30 cellular contexts compared by ENCODE assay signal in genomic region chr14:40983604-40984003, GRCh38.
DNase-seq lines count a peak whose midpoint lies in the region; ATAC-seq and TF ChIP-seq lines count a peak whose summit lies in the region.
"Had no signal": no experiment of that assay in that cellular context is flagged by ENCODE, and none has a peak within 500 bp of the region (broad histone marks: within the 10 kb centered on the region; RNA-seq: fewer than 3 reads in every experiment).

No MANE protein-coding gene starts in this region.

- no peak overlapping the region for H4K91ac ChIP-seq in IMR-90 (ENCODE audit: insufficient read depth, low read depth, low read length)

- no peaks in the 10 kb centered on the region for H3K36me3 ChIP-seq in IMR-90 (ENCODE audit: control insufficient read depth, insufficient read depth, low read length)
- H3K36me3 ChIP-seq: BLaER1, colonic mucosa, HAP-1, right atrium auricular region, transverse colon had no signal

- POLR2A ChIA-PET in IMR-90 (lab: Charles Lee; ENCODE audit: unreplicated experiment), result no interaction called here

- CTCF ChIA-PET in IMR-90 (lab: Yijun Ruan, JAX), result no interaction called here

- peaks cover 0 to 13% of the 10 kb centered on the region in 2 donors for H3K9me3 Mint-ChIP-seq in stimulated activated naive CD8-positive, alpha-beta T cell treated with anti-CD3 and anti-CD28 coated beads, Interleukin-15, amount 100 ng/mL, for 72 hours
- H3K9me3 Mint-ChIP-seq in HFFc6, result peaks cover 43% of the 10 kb centered on the region

- H3K4me3 Mint-ChIP-seq in stimulated activated naive CD8-positive, alpha-beta T cell treated with anti-CD3 and anti-CD28 coated beads, Interleukin-15, amount 100 ng/mL, for 72 hours, result no peak overlapping the region
- no peak overlapping the region for H3K4me3 Mint-ChIP-seq in HFFc6
- H3K4me3 Mint-ChIP-seq: activated B cell treated with CpG ODN at 0.5 μM for 24 hours; activated CD8-positive, alpha-beta memory T cell treated with anti-CD3 and anti-CD28 coated beads, Interleukin-2, amount 10 ng/mL, durations not matched to agents 7 days and 5 days; activated T-cell treated with anti-CD3 and anti-CD28 coated beads, Interleukin-2, amount 50 U/mL, for 72 hours; memory B cell had no signal

- dilution Hi-C loops in IMR-90 (cut with HindIII; ENCODE audit: low sequenced_read_pairs, unreplicated experiment), result no loop called here

- no peak for TF ChIP-seq CTCF in 22Rv1 (IDR thresholded peaks at IDR 0.05)
- no peak for TF ChIP-seq CTCF in IMR-90 (conservative IDR thresholded peaks at IDR 0.05; ENCODE audit: low read depth, low read length)
- no peak for TF ChIP-seq CTCF in fibroblast of mammary gland (conservative IDR thresholded peaks at IDR 0.05; ENCODE audit: control insufficient read depth, insufficient read depth, low read depth, low read length)
- no peak for TF ChIP-seq CTCF in HFFc6 (IDR thresholded peaks at IDR 0.05)

- H3K4me2 ChIP-seq in IMR-90 (ENCODE audit: low read depth, low read length), result no peak overlapping the region
- H3K4me2 ChIP-seq: BLaER1, smooth muscle cell had no signal

- TF ChIP-seq RAD21 in IMR-90 (IDR thresholded peaks at IDR 0.05; ENCODE audit: low read length), result no peak

- H4K20me1 ChIP-seq in IMR-90 (ENCODE audit: insufficient read depth, low read length), result no peaks in the 10 kb centered on the region
- H4K20me1 ChIP-seq: BLaER1 had no signal

- H3K27ac ChIP-seq in 22Rv1, result peak overlapping the region; percentile 12; the same call in 1 of the 2 replicates
- no peak overlapping the region for H3K27ac ChIP-seq in IMR-90 (ENCODE audit: insufficient read depth, low read length)
- H3K27ac ChIP-seq: BLaER1, colonic mucosa, epithelial cell of prostate, parathyroid adenoma, right atrium auricular region, transverse colon had no signal

- no peak overlapping the region for H2BK120ac ChIP-seq in IMR-90 (ENCODE audit: low read depth, low read length)

- no peak for ATAC-seq in IMR-90 (ENCODE audit: low read depth)
- no peak for ATAC-seq in stimulated activated naive CD8-positive, alpha-beta T cell treated with anti-CD3 and anti-CD28 coated beads, Interleukin-15, amount 100 ng/mL, for 72 hours
- ATAC-seq in GM18868 (IDR thresholded peaks at IDR 0.05; ENCODE audit: unreplicated experiment), result no peak
- ATAC-seq: activated CD8-positive, alpha-beta memory T cell treated with anti-CD3 and anti-CD28 coated beads, Interleukin-2, amount 10 ng/mL, durations not matched to agents 7 days and 5 days; activated T-cell treated with anti-CD3 and anti-CD28 coated beads, Interleukin-2, amount 50 U/mL, for 72 hours; left colon had no signal

- no peak overlapping the region for H3K27ac Mint-ChIP-seq in stimulated activated naive CD8-positive, alpha-beta T cell treated with anti-CD3 and anti-CD28 coated beads, Interleukin-15, amount 100 ng/mL, for 72 hours
- no peak overlapping the region for H3K27ac Mint-ChIP-seq in HFFc6
- H3K27ac Mint-ChIP-seq: activated B cell treated with CpG ODN at 0.5 μM for 24 hours; activated CD8-positive, alpha-beta memory T cell treated with anti-CD3 and anti-CD28 coated beads, Interleukin-2, amount 10 ng/mL, durations not matched to agents 7 days and 5 days; activated T-cell treated with anti-CD3 and anti-CD28 coated beads, Interleukin-2, amount 50 U/mL, for 72 hours; memory B cell had no signal

- DNase-seq in IMR-90 (peak; percentile 0), RPMI7951 (ENCODE audit: low read depth) (peak; percentile 34), fibroblast of mammary gland (ENCODE audit: low read depth) (peak; percentile 3), AG20443 (ENCODE audit: low spot score) (no peak), HFFc6 (no peak)
- DNase-seq in stimulated activated naive CD8-positive, alpha-beta T cell treated with anti-CD3 and anti-CD28 coated beads, Interleukin-15, amount 100 ng/mL, for 72 hours, result no peak
- DNase-seq: ACHN; activated B cell treated with CpG ODN at 0.5 μM for 24 hours; activated CD8-positive, alpha-beta memory T cell treated with anti-CD3 and anti-CD28 coated beads, Interleukin-2, amount 10 ng/mL, durations not matched to agents 7 days and 5 days; activated naive CD4-positive, alpha-beta T cell; activated T-cell treated with anti-CD3 and anti-CD28 coated beads, Interleukin-2, amount 50 U/mL, for 72 hours; colonic mucosa; effector CD8-positive, alpha-beta T cell; foreskin melanocyte; KG1; left colon; NCI-H1436 treated with DMSO at 0.1 percent for 48 hours; NCI-H2171; NCI-H69; stimulated activated CD4-positive, alpha-beta T cell treated with anti-CD3 and anti-CD28 coated beads, Interleukin-1b, Interleukin-23, amount 100 ng/mL, for 48 hours; transverse colon had no signal

- H3K23ac ChIP-seq in IMR-90 (ENCODE audit: low read depth, low read length), result no peak overlapping the region

- no CpG with 5 or more reads among the region's 3 CpGs for WGBS in IMR-90 (ENCODE audit: extremely low coverage in 2 of 2, insufficient read length in 1 of 2), 2 experiments

- TF ChIP-seq POLR2A in IMR-90 (IDR thresholded peaks at IDR 0.05; ENCODE audit: low read depth, low read length), result no peak

- peaks cover 3% of the 10 kb centered on the region; the same call in 1 of the 2 replicates for H3K36me3 Mint-ChIP-seq in HFFc6 (ENCODE audit: low read depth)
- H3K36me3 Mint-ChIP-seq: activated CD8-positive, alpha-beta memory T cell treated with anti-CD3 and anti-CD28 coated beads, Interleukin-2, amount 10 ng/mL, durations not matched to agents 7 days and 5 days; memory B cell had no signal

- H3K4me3 ChIP-seq in IMR-90 (ENCODE audit: insufficient read depth, low read depth, low read length), result no peak overlapping the region
- no peak overlapping the region for H3K4me3 ChIP-seq in fibroblast of mammary gland (ENCODE audit: control insufficient read depth, low read depth, low read length)
- H3K4me3 ChIP-seq: BLaER1, colonic mucosa, HAP-1, right atrium auricular region, smooth muscle cell, transverse colon had no signal

- H3K14ac ChIP-seq in IMR-90 (replicated peaks; ENCODE audit: low read depth, low read length), result no peak overlapping the region

- no peaks in the 10 kb centered on the region for H3K27me3 Mint-ChIP-seq in stimulated activated naive CD8-positive, alpha-beta T cell treated with anti-CD3 and anti-CD28 coated beads, Interleukin-15, amount 100 ng/mL, for 72 hours
- H3K27me3 Mint-ChIP-seq in HFFc6 (ENCODE audit: insufficient read depth), result no peaks in the 10 kb centered on the region; the same call in 1 of the 2 replicates
- H3K27me3 Mint-ChIP-seq: activated B cell treated with CpG ODN at 0.5 μM for 24 hours; activated CD8-positive, alpha-beta memory T cell treated with anti-CD3 and anti-CD28 coated beads, Interleukin-2, amount 10 ng/mL, durations not matched to agents 7 days and 5 days; memory B cell had no signal

- no peak overlapping the region for H4K5ac ChIP-seq in IMR-90 (ENCODE audit: low read depth, low read length)

- H2AK5ac ChIP-seq in IMR-90 (ENCODE audit: low read depth, low read length), result no peak overlapping the region

- no peaks in the 10 kb centered on the region for H3K79me1 ChIP-seq in IMR-90 (ENCODE audit: low read depth in 1 of 2, low read length in 2 of 2)

- H2AFZ ChIP-seq in IMR-90 (replicated peaks; ENCODE audit: low read length, poor library complexity), result no peak overlapping the region
- H2AFZ ChIP-seq: parathyroid adenoma had no signal

- no peaks in the 10 kb centered on the region for H3K27me3 ChIP-seq in IMR-90 (ENCODE audit: control insufficient read depth, insufficient read depth, low read length)
- H3K27me3 ChIP-seq: BLaER1, colonic mucosa, right atrium auricular region, transverse colon had no signal

- no peak overlapping the region for H3K56ac ChIP-seq in IMR-90 (ENCODE audit: extremely low read depth, insufficient read depth, low read length)

- no peaks in the 10 kb centered on the region for H3K9me1 ChIP-seq in IMR-90 (ENCODE audit: insufficient read depth, low read length)

- H3K18ac ChIP-seq in IMR-90 (ENCODE audit: low read depth, low read length), result no peak overlapping the region

- H3K4me1 ChIP-seq in IMR-90 (ENCODE audit: control insufficient read depth, insufficient read depth, low read length), result no peaks in the 10 kb centered on the region
- H3K4me1 ChIP-seq: BLaER1, colonic mucosa, HAP-1, parathyroid adenoma, right atrium auricular region, transverse colon had no signal

- no peak overlapping the region for H2AK9ac ChIP-seq in IMR-90 (replicated peaks; ENCODE audit: low read depth, low read length, poor library complexity)

- no peaks in the 10 kb centered on the region for H3K4me1 Mint-ChIP-seq in stimulated activated naive CD8-positive, alpha-beta T cell treated with anti-CD3 and anti-CD28 coated beads, Interleukin-15, amount 100 ng/mL, for 72 hours
- H3K4me1 Mint-ChIP-seq in HFFc6 (ENCODE audit: low read depth), result no peaks in the 10 kb centered on the region
- H3K4me1 Mint-ChIP-seq: activated B cell treated with CpG ODN at 0.5 μM for 24 hours; activated CD8-positive, alpha-beta memory T cell treated with anti-CD3 and anti-CD28 coated beads, Interleukin-2, amount 10 ng/mL, durations not matched to agents 7 days and 5 days; memory B cell had no signal

- H3K9ac ChIP-seq in IMR-90 (ENCODE audit: low read depth, low read length), result no peak overlapping the region
- H3K9ac ChIP-seq: BLaER1, parathyroid adenoma had no signal

- H3K9me3 ChIP-seq in IMR-90 (ENCODE audit: control insufficient read depth, insufficient read depth, low read length), result peaks cover 3% of the 10 kb centered on the region; the same call in 1 of the 2 replicates
- H3K9me3 ChIP-seq: BLaER1, HAP-1, right atrium auricular region, transverse colon had no signal

- in situ Hi-C loops in IMR-90 (cut with MboI; ENCODE audit: low sequenced_read_pairs), result no loop called here

- no peak overlapping the region for H3K4ac ChIP-seq in IMR-90 (ENCODE audit: low read depth, low read length)

- no TSS peak for BruUV-seq in IMR-90 (replicated peaks; lab: Mats Ljungman, UMichigan)

- no peak overlapping the region for H2BK5ac ChIP-seq in IMR-90 (ENCODE audit: low read depth, low read length, poor library complexity, severe bottlenecking)

- H4K8ac ChIP-seq in IMR-90 (ENCODE audit: low read depth in 2 of 2, low read length in 2 of 2), result no peak overlapping the region

- no peak overlapping the region for H2BK15ac ChIP-seq in IMR-90 (ENCODE audit: low read depth, low read length)

- intact Hi-C loops in IMR-90 (cut with micrococcal nuclease), result no loop called here

- no peak overlapping the region for H2BK20ac ChIP-seq in IMR-90 (ENCODE audit: low read depth, low read length)

TF ChIP-seq in IMR-90, 13 proteins besides CTCF, POLR2A, EP300 and RAD21 (continues in another document):
- TF ChIP-seq FOS (IDR thresholded peaks at IDR 0.05; ENCODE audit: low read depth, low read length) (no peak), CEBPB (IDR thresholded peaks at IDR 0.05; ENCODE audit: low read depth, low read length) (no peak), MAFK (IDR thresholded peaks at IDR 0.05; ENCODE audit: low read depth, low read length) (no peak), RFX5 (IDR thresholded peaks at IDR 0.05; ENCODE audit: low read depth, low read length) (no peak), NFE2L2 (IDR thresholded peaks at IDR 0.05; ENCODE audit: low read depth, low read length) (no peak), CHD1 (IDR thresholded peaks at IDR 0.05; ENCODE audit: low read depth, low read length) (no peak), RCOR1 (IDR thresholded peaks at IDR 0.05; ENCODE audit: insufficient replicate concordance, low read length) (no peak), MXI1 (IDR thresholded peaks at IDR 0.05; ENCODE audit: borderline replicate concordance, low read depth, low read length) (no peak)

Comparison
In these comparisons a context has a peak if more than half of its experiments do, and no peak if none do; other contexts are left out.
1. DNase-seq: peak in IMR-90 (single experiment), RPMI7951 (single experiment) and fibroblast of mammary gland (single experiment); none in stimulated activated naive CD8-positive, alpha-beta T cell treated with anti-CD3 and anti-CD28 coated beads, Interleukin-15, amount 100 ng/mL, for 72 hours (0 of 2), AG20443 (single experiment) and HFFc6 (single experiment).